20 cellular contexts compared by ENCODE assay signal in genomic region chr3:69137006-69137405, GRCh38. TPM values are rescaled to one million over a fixed set of nuclear protein-coding genes. Genes with fewer than 3 reads are reported as not detected.
DNase-seq lines count a peak whose midpoint lies in the region; ATAC-seq and TF ChIP-seq lines count a peak whose summit lies in the region.
"Had no signal": no experiment of that assay in that cellular context is flagged by ENCODE, and none has a peak within 500 bp of the region (broad histone marks: within the 10 kb centered on the region; RNA-seq: fewer than 3 reads in every experiment).

No MANE protein-coding gene starts in this region.

- intact Hi-C loops in heart right ventricle (cut with DNase I): no loop called here

- DNase-seq in cardiac muscle cell (ENCODE audit: low read depth in 1 of 2, low spot score in 1 of 2): peak; percentile 13 to 29
- DNase-seq in heart right ventricle: no peak
- peak; percentile 20 for DNase-seq in dedifferentiated amniotic fluid mesenchymal stem cell (ENCODE audit: extremely low spot score)
- no peak for DNase-seq in stimulated activated CD8-positive, alpha-beta memory T cell treated with anti-CD3 and anti-CD28 coated beads, Interleukin-4, amount 100 ng/mL, for 48 hours
- no peak for DNase-seq in KG1 (lab: John Stamatoyannopoulos, UW)
- DNase-seq in HuH-7 (ENCODE audit: low spot score): no peak
- DNase-seq: AML-193; Caco-2; CD8-positive, alpha-beta memory T cell; DMS 273 treated with DMSO at 0.1 percent for 48 hours; HCEC 1CT; HFFc6 had no signal

- H3K36me3 ChIP-seq in cardiac muscle cell (no peaks in the 10 kb centered on the region), heart right ventricle (no peaks in the 10 kb centered on the region), neuron (ENCODE audit: insufficient read depth, low read length) (no peaks in the 10 kb centered on the region)
- H3K36me3 ChIP-seq: BLaER1 had no signal

- H3K27ac ChIP-seq in cardiac muscle cell (no peak overlapping the region), heart right ventricle (no peak overlapping the region)
- H3K27ac ChIP-seq: 22Rv1, BLaER1 had no signal

- H3K4me1 ChIP-seq in cardiac muscle cell (ENCODE audit: low read depth) (peaks cover 8% of the 10 kb centered on the region), heart right ventricle (peaks cover 0 to under 1% (median 0%) of the 10 kb centered on the region in 9 donors), neuron (ENCODE audit: insufficient read depth, low read length) (no peaks in the 10 kb centered on the region)
- H3K4me1 ChIP-seq: Caco-2 had no signal

- no peak for TF ChIP-seq CTCF in cardiac muscle cell (IDR thresholded peaks at IDR 0.05; ENCODE audit: low read depth, low read length)
- TF ChIP-seq CTCF in heart right ventricle (IDR thresholded peaks at IDR 0.05): no peak

- ATAC-seq in heart right ventricle: no peak
- ATAC-seq: GM12878, HepG2 had no signal

- H3K4me3 ChIP-seq in cardiac muscle cell (no peak overlapping the region), heart right ventricle (no peak overlapping the region), neuron (ENCODE audit: low read length) (no peak overlapping the region)
- H3K4me3 ChIP-seq: BLaER1, GM12878 had no signal

- H3K9me3 ChIP-seq in cardiac muscle cell (ENCODE audit: low read depth) (no peaks in the 10 kb centered on the region), heart right ventricle (no peaks in the 10 kb centered on the region), neuron (ENCODE audit: low read length) (no peaks in the 10 kb centered on the region)
- H3K9me3 ChIP-seq: Caco-2 had no signal

- peak overlapping the region; percentile 10 for H2AFZ ChIP-seq in neuron (ENCODE audit: low read depth, low read length)

- H3K27me3 ChIP-seq in cardiac muscle cell: no peaks in the 10 kb centered on the region
- no peaks in the 10 kb centered on the region for H3K27me3 ChIP-seq in heart right ventricle
- H3K27me3 ChIP-seq in neuron (ENCODE audit: insufficient read depth, low read length): no peaks in the 10 kb centered on the region
- H3K27me3 ChIP-seq: BLaER1 had no signal

RNA-seq across cellular contexts. Expression of gene LMOD3, which starts 14.6 kb away (rescaled TPM):
- total RNA-seq in cardiac muscle cell (0.11 and 0.18 TPM in 2 replicates), heart right ventricle (100 to 1,000 TPM; 122 to 240 (median 188) TPM)
- polyA plus RNA-seq in cardiac muscle cell (0.22 and 0.61 TPM in 2 replicates), heart right ventricle (10 to 100 TPM; 28.6 to 96.1 TPM)
- total RNA-seq: A673; Caco-2; CD8-positive, alpha-beta memory T cell; G401; H4; HepG2; HFFc6 had no signal
- polyA plus RNA-seq: HepG2 had no signal

RNA-seq across cellular contexts. Expression of gene ARL6IP5, which starts 52.3 kb away (rescaled TPM):
- total RNA-seq in cardiac muscle cell (83.2 and 174 TPM in 2 replicates), heart right ventricle (100 to 1,000 TPM; 151 to 226 (median 195) TPM)
- polyA plus RNA-seq in cardiac muscle cell (235 and 247 TPM in 2 replicates), heart right ventricle (100 to 1,000 TPM; 156 to 224 TPM)

RNA-seq across cellular contexts. Expression of gene UBA3, which starts 56.8 kb away (rescaled TPM):
- 73.7 and 97.0 TPM in 2 replicates for total RNA-seq in cardiac muscle cell
- polyA plus RNA-seq in cardiac muscle cell: 116 and 118 TPM in 2 replicates
- 100 to 1,000 TPM in 3 of 10 donors, 10 to 100 TPM in 7; 73.6 to 119 (median 87.2) TPM for total RNA-seq in heart right ventricle
- polyA plus RNA-seq in heart right ventricle: 10 to 100 TPM; 36.7 to 45.1 TPM

Comparison
In these comparisons a context has a peak if more than half of its experiments do, and no peak if none do; other contexts are left out.
1. DNase-seq: peak in cardiac muscle cell (2 of 2) and dedifferentiated amniotic fluid mesenchymal stem cell (single experiment); none in heart right ventricle (0 of 2), stimulated activated CD8-positive, alpha-beta memory T cell treated with anti-CD3 and anti-CD28 coated beads, Interleukin-4, amount 100 ng/mL, for 48 hours (single experiment), KG1 (single experiment) and HuH-7 (single experiment).
2. RNA of gene LMOD3, which starts 14.6 kb away (total RNA-seq): 122 to 240 TPM in heart right ventricle; 0.11 to 0.18 TPM in cardiac muscle cell; every median in the first group is over 100 times any median in the second.